1 cellular context compared by ENCODE assay signal in the genomic region with DNA sequence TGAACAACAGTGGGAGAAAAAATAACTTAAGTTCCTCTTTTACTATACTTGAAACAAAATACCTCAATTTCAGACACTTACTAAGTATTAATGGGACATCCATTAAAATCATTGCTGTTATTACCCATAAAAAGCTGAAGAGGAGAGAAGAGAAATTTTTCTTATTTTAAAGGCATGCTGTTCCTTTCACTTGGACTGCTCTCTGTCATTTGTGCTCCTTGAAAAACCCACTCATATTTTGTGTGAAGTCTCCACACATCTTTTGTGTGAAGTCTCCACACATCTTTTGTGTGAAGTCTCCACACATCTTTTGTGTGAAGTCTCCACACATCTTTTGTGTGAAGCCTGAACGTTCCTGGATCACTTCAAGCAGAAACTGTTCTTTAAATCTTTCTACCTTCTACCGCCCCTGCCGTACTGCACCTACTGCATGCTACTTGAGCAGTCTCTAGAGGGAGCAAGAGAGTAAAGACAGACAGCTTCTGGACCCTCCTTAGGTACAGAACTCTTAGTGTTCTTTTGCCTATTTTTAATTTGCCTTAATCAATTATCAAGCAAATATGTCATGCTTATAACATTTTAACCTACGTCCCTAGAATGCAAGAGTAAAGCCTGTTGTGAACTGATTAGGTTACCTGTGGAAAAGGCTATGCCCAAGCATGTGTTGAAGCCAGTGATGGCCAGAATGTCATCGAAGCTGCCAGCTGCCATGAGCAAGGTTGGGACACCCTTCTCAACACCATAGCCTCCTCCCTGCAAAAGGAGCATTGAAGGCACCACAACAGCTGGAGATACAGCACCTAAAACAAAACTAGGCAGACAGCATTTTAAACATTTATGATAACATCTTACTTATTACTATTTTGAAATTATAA.
TF ChIP-seq lines count a peak whose summit lies in the region.

No MANE protein-coding gene starts in this region.

TF ChIP-seq in endothelial cell of umbilical vein, 7 proteins besides CTCF, POLR2A, EP300 and RAD21:
- TF ChIP-seq MYC (IDR thresholded peaks at IDR 0.05; ENCODE audit: low read depth, low read length) (no peak), POLR2AphosphoS5 (IDR thresholded peaks at IDR 0.05; ENCODE audit: insufficient read depth, low read depth, low read length) (no peak)
